2 cellular contexts compared by ENCODE assay signal in the genomic region with DNA sequence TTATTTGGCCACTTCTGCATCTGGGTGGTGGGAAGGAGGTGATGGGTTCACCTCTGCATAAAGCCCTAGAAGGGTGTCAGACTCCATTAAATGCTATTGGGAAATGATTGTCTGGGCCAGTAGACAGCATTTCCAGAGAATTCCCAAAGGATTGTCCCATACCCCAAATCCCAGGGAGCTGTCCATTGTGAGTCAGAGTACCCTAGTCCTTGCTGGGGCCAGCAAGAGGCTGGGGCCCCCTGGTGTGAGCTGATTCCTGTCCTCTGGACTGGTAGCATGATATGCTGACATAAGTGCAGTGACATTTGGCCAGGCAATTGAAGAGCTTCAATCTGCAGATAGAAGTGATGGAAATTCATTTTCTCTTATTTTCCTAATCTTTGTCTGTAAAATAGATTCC.
TF ChIP-seq lines count a peak whose summit lies in the region.

No MANE protein-coding gene starts in this region.

TF ChIP-seq in Ishikawa, 13 proteins besides CTCF, POLR2A, EP300 and RAD21 (continued from another document):
- TF ChIP-seq, protein P1, sequence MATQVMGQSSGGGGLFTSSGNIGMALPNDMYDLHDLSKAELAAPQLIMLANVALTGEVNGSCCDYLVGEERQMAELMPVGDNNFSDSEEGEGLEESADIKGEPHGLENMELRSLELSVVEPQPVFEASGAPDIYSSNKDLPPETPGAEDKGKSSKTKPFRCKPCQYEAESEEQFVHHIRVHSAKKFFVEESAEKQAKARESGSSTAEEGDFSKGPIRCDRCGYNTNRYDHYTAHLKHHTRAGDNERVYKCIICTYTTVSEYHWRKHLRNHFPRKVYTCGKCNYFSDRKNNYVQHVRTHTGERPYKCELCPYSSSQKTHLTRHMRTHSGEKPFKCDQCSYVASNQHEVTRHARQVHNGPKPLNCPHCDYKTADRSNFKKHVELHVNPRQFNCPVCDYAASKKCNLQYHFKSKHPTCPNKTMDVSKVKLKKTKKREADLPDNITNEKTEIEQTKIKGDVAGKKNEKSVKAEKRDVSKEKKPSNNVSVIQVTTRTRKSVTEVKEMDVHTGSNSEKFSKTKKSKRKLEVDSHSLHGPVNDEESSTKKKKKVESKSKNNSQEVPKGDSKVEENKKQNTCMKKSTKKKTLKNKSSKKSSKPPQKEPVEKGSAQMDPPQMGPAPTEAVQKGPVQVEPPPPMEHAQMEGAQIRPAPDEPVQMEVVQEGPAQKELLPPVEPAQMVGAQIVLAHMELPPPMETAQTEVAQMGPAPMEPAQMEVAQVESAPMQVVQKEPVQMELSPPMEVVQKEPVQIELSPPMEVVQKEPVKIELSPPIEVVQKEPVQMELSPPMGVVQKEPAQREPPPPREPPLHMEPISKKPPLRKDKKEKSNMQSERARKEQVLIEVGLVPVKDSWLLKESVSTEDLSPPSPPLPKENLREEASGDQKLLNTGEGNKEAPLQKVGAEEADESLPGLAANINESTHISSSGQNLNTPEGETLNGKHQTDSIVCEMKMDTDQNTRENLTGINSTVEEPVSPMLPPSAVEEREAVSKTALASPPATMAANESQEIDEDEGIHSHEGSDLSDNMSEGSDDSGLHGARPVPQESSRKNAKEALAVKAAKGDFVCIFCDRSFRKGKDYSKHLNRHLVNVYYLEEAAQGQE (IDR thresholded peaks at IDR 0.05; ENCODE audit: low read depth), result peak; percentile 52; the same call in 1 of the 2 replicates
- TF ChIP-seq CREB1 (IDR thresholded peaks at IDR 0.05; ENCODE audit: low read depth), result no peak

TF ChIP-seq in WTC11, 78 proteins besides CTCF, POLR2A, EP300 and RAD21 (continued from another document):
- TF ChIP-seq, protein P2, sequence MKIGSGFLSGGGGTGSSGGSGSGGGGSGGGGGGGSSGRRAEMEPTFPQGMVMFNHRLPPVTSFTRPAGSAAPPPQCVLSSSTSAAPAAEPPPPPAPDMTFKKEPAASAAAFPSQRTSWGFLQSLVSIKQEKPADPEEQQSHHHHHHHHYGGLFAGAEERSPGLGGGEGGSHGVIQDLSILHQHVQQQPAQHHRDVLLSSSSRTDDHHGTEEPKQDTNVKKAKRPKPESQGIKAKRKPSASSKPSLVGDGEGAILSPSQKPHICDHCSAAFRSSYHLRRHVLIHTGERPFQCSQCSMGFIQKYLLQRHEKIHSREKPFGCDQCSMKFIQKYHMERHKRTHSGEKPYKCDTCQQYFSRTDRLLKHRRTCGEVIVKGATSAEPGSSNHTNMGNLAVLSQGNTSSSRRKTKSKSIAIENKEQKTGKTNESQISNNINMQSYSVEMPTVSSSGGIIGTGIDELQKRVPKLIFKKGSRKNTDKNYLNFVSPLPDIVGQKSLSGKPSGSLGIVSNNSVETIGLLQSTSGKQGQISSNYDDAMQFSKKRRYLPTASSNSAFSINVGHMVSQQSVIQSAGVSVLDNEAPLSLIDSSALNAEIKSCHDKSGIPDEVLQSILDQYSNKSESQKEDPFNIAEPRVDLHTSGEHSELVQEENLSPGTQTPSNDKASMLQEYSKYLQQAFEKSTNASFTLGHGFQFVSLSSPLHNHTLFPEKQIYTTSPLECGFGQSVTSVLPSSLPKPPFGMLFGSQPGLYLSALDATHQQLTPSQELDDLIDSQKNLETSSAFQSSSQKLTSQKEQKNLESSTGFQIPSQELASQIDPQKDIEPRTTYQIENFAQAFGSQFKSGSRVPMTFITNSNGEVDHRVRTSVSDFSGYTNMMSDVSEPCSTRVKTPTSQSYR (CRISPR knock-in tag; IDR thresholded peaks at IDR 0.05), result no peak
- TF ChIP-seq CREB1 (CRISPR knock-in tag; IDR thresholded peaks at IDR 0.05), result no peak
- TF ChIP-seq, protein P3, sequence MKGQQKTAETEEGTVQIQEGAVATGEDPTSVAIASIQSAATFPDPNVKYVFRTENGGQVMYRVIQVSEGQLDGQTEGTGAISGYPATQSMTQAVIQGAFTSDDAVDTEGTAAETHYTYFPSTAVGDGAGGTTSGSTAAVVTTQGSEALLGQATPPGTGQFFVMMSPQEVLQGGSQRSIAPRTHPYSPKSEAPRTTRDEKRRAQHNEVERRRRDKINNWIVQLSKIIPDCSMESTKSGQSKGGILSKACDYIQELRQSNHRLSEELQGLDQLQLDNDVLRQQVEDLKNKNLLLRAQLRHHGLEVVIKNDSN (CRISPR knock-in tag; IDR thresholded peaks at IDR 0.05), result no peak
- TF ChIP-seq, protein P4, sequence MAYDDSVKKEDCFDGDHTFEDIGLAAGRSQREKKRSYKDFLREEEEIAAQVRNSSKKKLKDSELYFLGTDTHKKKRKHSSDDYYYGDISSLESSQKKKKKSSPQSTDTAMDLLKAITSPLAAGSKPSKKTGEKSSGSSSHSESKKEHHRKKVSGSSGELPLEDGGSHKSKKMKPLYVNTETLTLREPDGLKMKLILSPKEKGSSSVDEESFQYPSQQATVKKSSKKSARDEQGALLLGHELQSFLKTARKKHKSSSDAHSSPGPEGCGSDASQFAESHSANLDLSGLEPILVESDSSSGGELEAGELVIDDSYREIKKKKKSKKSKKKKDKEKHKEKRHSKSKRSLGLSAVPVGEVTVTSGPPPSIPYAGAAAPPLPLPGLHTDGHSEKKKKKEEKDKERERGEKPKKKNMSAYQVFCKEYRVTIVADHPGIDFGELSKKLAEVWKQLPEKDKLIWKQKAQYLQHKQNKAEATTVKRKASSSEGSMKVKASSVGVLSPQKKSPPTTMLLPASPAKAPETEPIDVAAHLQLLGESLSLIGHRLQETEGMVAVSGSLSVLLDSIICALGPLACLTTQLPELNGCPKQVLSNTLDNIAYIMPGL (CRISPR knock-in tag; IDR thresholded peaks at IDR 0.05), result no peak
- no peak for TF ChIP-seq ZNF219 (CRISPR knock-in tag; IDR thresholded peaks at IDR 0.05; ENCODE audit: borderline replicate concordance)
- TF ChIP-seq MXD4 (CRISPR knock-in tag; IDR thresholded peaks at IDR 0.05; ENCODE audit: borderline replicate concordance), result no peak
- no peak for TF ChIP-seq SMAD3 (CRISPR knock-in tag; IDR thresholded peaks at IDR 0.05; ENCODE audit: borderline replicate concordance)
- TF ChIP-seq ZNF121 (CRISPR knock-in tag; IDR thresholded peaks at IDR 0.05), result no peak
